13 cellular contexts compared by ENCODE assay signal in the genomic region with DNA sequence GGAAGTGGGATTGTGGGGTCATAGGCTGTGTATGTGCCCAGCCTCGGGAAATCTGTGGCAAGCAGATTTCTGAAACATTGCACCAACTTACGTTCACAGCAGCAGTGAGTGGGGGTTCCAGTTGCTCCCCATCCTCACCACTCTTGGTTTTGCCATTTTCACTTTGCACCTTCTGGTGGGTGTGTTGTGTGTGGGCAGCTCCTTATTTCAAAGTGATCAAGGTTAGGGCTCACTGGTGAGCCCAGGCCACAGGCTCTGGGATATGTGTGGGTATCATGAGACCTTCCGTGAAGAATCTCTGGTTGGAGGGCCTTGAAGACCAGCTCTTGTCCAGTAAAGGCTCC. TPM values are rescaled to one million over a fixed set of nuclear protein-coding genes. Genes with fewer than 3 reads are reported as not detected.
DNase-seq lines count a peak whose midpoint lies in the region; FAIRE-seq and TF ChIP-seq lines count a peak whose summit lies in the region.
"Had no signal": no experiment of that assay in that cellular context is flagged by ENCODE, and none has a peak within 500 bp of the region (broad histone marks: within the 10 kb centered on the region; RNA-seq: fewer than 3 reads in every experiment).

No MANE protein-coding gene starts in this region.

- peak overlapping the region; percentile 51 for H3K4me3 Mint-ChIP-seq in T-helper 1 cell treated with Interleukin-12 subunit alpha and Interleukin-12 subunit beta and Interleukin-4 antibody, amounts not matched to agents 30 μg/mL and 1 μg/mL, for 36 hours

- no peaks in the 10 kb centered on the region for H3K9me3 Mint-ChIP-seq in T-helper 1 cell treated with Interleukin-12 subunit alpha and Interleukin-12 subunit beta and Interleukin-4 antibody, amounts not matched to agents 30 μg/mL and 1 μg/mL, for 36 hours
- H3K9me3 Mint-ChIP-seq: central memory CD8-positive, alpha-beta T cell had no signal

- no peak for FAIRE-seq in D721Med (lab: Jason Lieb, UNC)
- FAIRE-seq: TTC549 had no signal

- no TSS peak for BruUV-seq in PC-9 (replicated peaks; lab: Mats Ljungman, UMichigan)

- peaks cover 2% of the 10 kb centered on the region for H3K36me3 Mint-ChIP-seq in T-helper 1 cell treated with Interleukin-12 subunit alpha and Interleukin-12 subunit beta and Interleukin-4 antibody, amounts not matched to agents 30 μg/mL and 1 μg/mL, for 36 hours (ENCODE audit: low read depth)

- H3K4me1 ChIP-seq in SJSA1 (replicated peaks), result peaks cover 67% of the 10 kb centered on the region
- peaks cover 66 to 73% of the 10 kb centered on the region in 2 experiments for H3K4me1 ChIP-seq in neutrophil (ENCODE audit: control insufficient read depth in 1 of 2, insufficient read depth in 1 of 2, low read depth in 1 of 2, low read length in 1 of 2)
- peaks cover 29% of the 10 kb centered on the region for H3K4me1 ChIP-seq in PC-9 (replicated peaks; ENCODE audit: insufficient read depth)

- H3F3A ChIP-seq in PC-9 (ENCODE audit: insufficient read depth, low read depth), result peaks cover 21% of the 10 kb centered on the region

- H3K27ac ChIP-seq in SJSA1 (peak overlapping the region; percentile 69), neutrophil (peak overlapping the region; percentile 34), PC-9 (no peak overlapping the region)
- H3K27ac ChIP-seq: 22Rv1 had no signal

- peak overlapping the region; percentile 95 for H3K27ac Mint-ChIP-seq in T-helper 1 cell treated with Interleukin-12 subunit alpha and Interleukin-12 subunit beta and Interleukin-4 antibody, amounts not matched to agents 30 μg/mL and 1 μg/mL, for 36 hours

- no peaks in the 10 kb centered on the region for H3K9me2 ChIP-seq in PC-9 (ENCODE audit: insufficient read depth)

- CTCF ChIA-PET in PC-9 (lab: Charles Lee), result no interaction called here

- no peaks in the 10 kb centered on the region for H3K27me3 ChIP-seq in SJSA1 (replicated peaks)
- no peaks in the 10 kb centered on the region for H3K27me3 ChIP-seq in neutrophil
- no peaks in the 10 kb centered on the region for H3K27me3 ChIP-seq in PC-9 (ENCODE audit: insufficient read depth, low read depth)

- no peak overlapping the region for H2AFZ ChIP-seq in PC-9

- H3K27me3 Mint-ChIP-seq in T-helper 1 cell treated with Interleukin-12 subunit alpha and Interleukin-12 subunit beta and Interleukin-4 antibody, amounts not matched to agents 30 μg/mL and 1 μg/mL, for 36 hours (ENCODE audit: low read depth), result no peaks in the 10 kb centered on the region
- H3K27me3 Mint-ChIP-seq: central memory CD8-positive, alpha-beta T cell had no signal

- TF ChIP-seq CTCF in neutrophil (IDR thresholded peaks at IDR 0.05) (no peak), D721Med (IDR thresholded peaks at IDR 0.05; ENCODE audit: insufficient read depth, missing control alignments) (no peak), PC-9 (conservative IDR thresholded peaks at IDR 0.05) (no peak)

- POLR2A ChIA-PET in PC-9 (lab: Charles Lee; ENCODE audit: unreplicated experiment), result no interaction called here

- H3K9me3 ChIP-seq in SJSA1 (replicated peaks) (no peaks in the 10 kb centered on the region), neutrophil (no peaks in the 10 kb centered on the region), PC-9 (ENCODE audit: insufficient read depth, low read depth) (no peaks in the 10 kb centered on the region)

- H3K36me3 ChIP-seq in SJSA1, result no peaks in the 10 kb centered on the region
- no peaks in the 10 kb centered on the region for H3K36me3 ChIP-seq in neutrophil
- H3K36me3 ChIP-seq in PC-9 (ENCODE audit: low read depth), result no peaks in the 10 kb centered on the region

- H3K4me2 ChIP-seq in PC-9, result no peak overlapping the region

- intact Hi-C loops in PC-9 (cut with micrococcal nuclease; ENCODE audit: unreplicated experiment), result no loop called here

- DNase-seq in T-helper 1 cell (no peak), SJSA1 (ENCODE audit: low read depth in 1 of 2, low spot score in 2 of 2) (no peak), D721Med (ENCODE audit: insufficient read length, low spot score) (no peak), PC-9 (no peak)
- DNase-seq: hippocampal formation; stimulated activated CD4-positive, alpha-beta T cell treated with anti-CD3 and anti-CD28 coated beads, Interleukin-1b, Interleukin-23, amount 100 ng/mL, for 48 hours had no signal

- no peaks in the 10 kb centered on the region for H3K79me2 ChIP-seq in PC-9 (ENCODE audit: low read depth)

- no peaks in the 10 kb centered on the region for H4K20me1 ChIP-seq in PC-9 (ENCODE audit: insufficient read depth)

- no peak overlapping the region for H3K4me3 ChIP-seq in SJSA1
- H3K4me3 ChIP-seq in neutrophil (ENCODE audit: low read depth in 1 of 2, low read length in 1 of 2), result no peak overlapping the region
- H3K4me3 ChIP-seq in PC-9, result no peak overlapping the region

- H3K4me1 Mint-ChIP-seq in T-helper 1 cell treated with Interleukin-12 subunit alpha and Interleukin-12 subunit beta and Interleukin-4 antibody, amounts not matched to agents 30 μg/mL and 1 μg/mL, for 36 hours (ENCODE audit: low read depth), result peaks cover 45% of the 10 kb centered on the region

RNA-seq across cellular contexts. Expression of a gene that starts 29.5 kb away (rescaled TPM):
- not detected in 2 replicates for total RNA-seq in SJSA1 (2014; rRNA removed; shearing (Covaris generic))
- not detected in 2 replicates for total RNA-seq in PC-9 (2021)
- total RNA-seq: epithelial cell of proximal tubule, MCF 10A had no signal

RNA-seq across cellular contexts. Expression of a gene that starts 34.3 kb away (rescaled TPM):
- not detected in 2 replicates for total RNA-seq in SJSA1 (2014; rRNA removed; shearing (Covaris generic))
- not detected in 2 replicates for total RNA-seq in PC-9 (2021)
- total RNA-seq: epithelial cell of proximal tubule, MCF 10A had no signal

RNA-seq across cellular contexts. Expression of a gene that starts 34.7 kb away (rescaled TPM):
- 29.1 and 36.8 TPM in 2 replicates for total RNA-seq in SJSA1 (2014; rRNA removed; shearing (Covaris generic))
- total RNA-seq in PC-9 (2021), result 29.0 and 38.0 TPM in 2 replicates

RNA-seq across cellular contexts. Expression of a gene that starts 37.2 kb away (rescaled TPM):
- not detected in 2 replicates for total RNA-seq in SJSA1 (2014; rRNA removed; shearing (Covaris generic))
- total RNA-seq in PC-9 (2021), result not detected in 2 replicates
- total RNA-seq: epithelial cell of proximal tubule, MCF 10A had no signal

RNA-seq across cellular contexts. Expression of a gene that starts 41.5 kb away (rescaled TPM):
- 0.31 TPM in 1 of 2 replicates, not detected in the other for total RNA-seq in SJSA1 (2014; rRNA removed; shearing (Covaris generic))
- total RNA-seq in PC-9 (2021), result not detected in 2 replicates
- total RNA-seq: epithelial cell of proximal tubule, MCF 10A had no signal
